Comparison of ENCODE assay signal across 17 cellular contexts in the genomic region with DNA sequence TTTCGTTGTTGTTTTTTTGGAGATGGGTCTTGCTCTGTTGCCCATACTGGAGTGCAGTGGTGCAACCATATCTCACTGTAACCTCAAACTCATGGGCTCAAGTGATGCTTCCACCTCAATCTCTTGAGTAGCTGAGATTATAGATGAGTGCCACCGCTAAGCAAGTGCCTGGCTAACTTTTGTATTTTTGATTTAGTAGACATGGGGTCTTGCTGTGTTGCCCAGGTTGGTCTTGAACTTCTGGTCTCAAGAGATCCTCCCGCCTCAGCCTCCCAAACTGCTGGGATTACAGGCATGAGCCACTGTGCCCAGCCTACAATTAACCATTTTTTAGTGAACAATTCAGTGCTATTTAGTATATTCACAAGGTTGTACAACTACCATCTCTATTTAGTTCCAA. TPM values are rescaled to one million over a fixed set of nuclear protein-coding genes. Genes with fewer than 3 reads are reported as not detected.
DNase-seq lines count a peak whose midpoint lies in the region; ATAC-seq and TF ChIP-seq lines count a peak whose summit lies in the region.
"Had no signal": no experiment of that assay in that cellular context is flagged by ENCODE, and none has a peak within 500 bp of the region (broad histone marks: within the 10 kb centered on the region; RNA-seq: fewer than 3 reads in every experiment).

No MANE protein-coding gene starts in this region.

- peak overlapping the region in 6 of 11 experiments; percentile 66 to 90 (median 82); a peak in 11 of 22 replicates for H3K27ac ChIP-seq in BLaER1 treated with 17β-estradiol and CSF1 and Interleukin-3, amounts not matched to agents 10 nM and 100 nM
- H3K27ac ChIP-seq in CD8-positive, alpha-beta T cell (ENCODE audit: low read depth, low read length), result no peak overlapping the region
- peak overlapping the region; percentile 51 for H3K27ac ChIP-seq in naive thymus-derived CD4-positive, alpha-beta T cell (ENCODE audit: low read depth, low read length)
- no peak overlapping the region for H3K27ac ChIP-seq in ascending aorta
- H3K27ac ChIP-seq: SJSA1 had no signal

- peaks cover 74% of the 10 kb centered on the region for H3K36me3 Mint-ChIP-seq in CD8-positive, alpha-beta T cell
- peaks cover 72% of the 10 kb centered on the region for H3K36me3 Mint-ChIP-seq in activated T-helper 2 cell treated with anti-CD3 and anti-CD28 coated beads, Interferon-gamma antibody, Interleukin-2, Interleukin-4, amounts not matched to agents 10 μg/mL and 5 μg/mL and 100 μg/mL, durations not matched to agents 14 hours and 24 hours and 36 hours (ENCODE audit: low read depth)
- H3K36me3 Mint-ChIP-seq in naive thymus-derived CD4-positive, alpha-beta T cell, result peaks cover 9 to 66% (median 38%) of the 10 kb centered on the region in 5 donors

- CTCF ChIA-PET in CD8-positive, alpha-beta T cell (lab: Charles Lee), result interaction anchor here (2.2 kb wide), 1 partner anchor 40 kb away, joined by 10 read pairs; no protein-coding TSS in a partner anchor
- CTCF ChIA-PET in naive thymus-derived CD4-positive, alpha-beta T cell (lab: Charles Lee), result interaction anchor here (1.6 kb wide), 1 partner anchor 42 kb away, joined by 4 read pairs; a partner anchor contains a TSS

- peak overlapping the region; percentile 90 for H3K27ac Mint-ChIP-seq in CD8-positive, alpha-beta T cell
- peak overlapping the region; percentile 66 for H3K27ac Mint-ChIP-seq in activated T-helper 2 cell treated with anti-CD3 and anti-CD28 coated beads, Interferon-gamma antibody, Interleukin-2, Interleukin-4, amounts not matched to agents 10 μg/mL and 5 μg/mL and 100 μg/mL, durations not matched to agents 14 hours and 24 hours and 36 hours
- H3K27ac Mint-ChIP-seq in naive thymus-derived CD4-positive, alpha-beta T cell, result peak overlapping the region; percentile 55 to 94 (median 89)

- peaks cover 0 to 9% (median 0%) of the 10 kb centered on the region in 11 experiments; a peak in 2 of 22 replicates for H3K9me3 ChIP-seq in BLaER1 treated with 17β-estradiol and CSF1 and Interleukin-3, amounts not matched to agents 10 nM and 100 nM (replicated peaks in 1 of 11)
- H3K9me3 ChIP-seq in CD8-positive, alpha-beta T cell (ENCODE audit: low read length), result no peaks in the 10 kb centered on the region
- no peaks in the 10 kb centered on the region for H3K9me3 ChIP-seq in naive thymus-derived CD4-positive, alpha-beta T cell (ENCODE audit: control insufficient read depth in 2 of 3, low read length in 3 of 3)
- no peaks in the 10 kb centered on the region for H3K9me3 ChIP-seq in ascending aorta
- H3K9me3 ChIP-seq: left ventricle myocardium inferior, right atrium auricular region, SJSA1, vagina had no signal

- intact Hi-C loops in CD8-positive, alpha-beta T cell (cut with DNase I, micrococcal nuclease), result no loop called here
- intact Hi-C loops in activated T-helper 2 cell treated with anti-CD3 and anti-CD28 coated beads, Interferon-gamma antibody, Interleukin-2, Interleukin-4, amounts not matched to agents 10 μg/mL and 5 μg/mL and 100 μg/mL, durations not matched to agents 14 hours and 24 hours and 36 hours (cut with micrococcal nuclease), result loop anchor here (2.0 to 5.0 kb wide), 4 partner anchors 29 to 223 kb away; no protein-coding TSS in a partner anchor
- intact Hi-C loops in naive thymus-derived CD4-positive, alpha-beta T cell (cut with micrococcal nuclease), result loop anchor here in 1 of 2 donors (5.0 kb wide), 1 partner anchor 37 kb away; no protein-coding TSS in a partner anchor
- intact Hi-C loops in posterior vena cava (cut with DNase I), result no loop called here
- intact Hi-C loops in ascending aorta (cut with DNase I), result no loop called here

- H3K4me3 ChIP-seq in BLaER1 treated with 17β-estradiol and CSF1 and Interleukin-3, amounts not matched to agents 10 nM and 100 nM, result no peak overlapping the region; a peak in 1 of 20 replicates
- no peak overlapping the region for H3K4me3 ChIP-seq in CD8-positive, alpha-beta T cell (ENCODE audit: low read depth, low read length)
- H3K4me3 ChIP-seq in naive thymus-derived CD4-positive, alpha-beta T cell (ENCODE audit: low read length), result no peak overlapping the region
- H3K4me3 ChIP-seq in ascending aorta, result no peak overlapping the region
- H3K4me3 ChIP-seq: left ventricle myocardium inferior, right atrium auricular region, SJSA1, vagina had no signal

- peaks cover 0 to 35% (median 0%) of the 10 kb centered on the region in 11 experiments; a peak in 5 of 22 replicates for H3K36me3 ChIP-seq in BLaER1 treated with 17β-estradiol and CSF1 and Interleukin-3, amounts not matched to agents 10 nM and 100 nM
- no peaks in the 10 kb centered on the region for H3K36me3 ChIP-seq in CD8-positive, alpha-beta T cell (ENCODE audit: insufficient read depth, low read length)
- H3K36me3 ChIP-seq in naive thymus-derived CD4-positive, alpha-beta T cell (ENCODE audit: control insufficient read depth in 2 of 3, insufficient read depth in 3 of 3, low read length in 3 of 3), result peaks cover 0 to 7% (median 0%) of the 10 kb centered on the region in 3 experiments
- no peaks in the 10 kb centered on the region for H3K36me3 ChIP-seq in ascending aorta
- H3K36me3 ChIP-seq: left ventricle myocardium inferior, right atrium auricular region, SJSA1, vagina had no signal

- H3K4me3 Mint-ChIP-seq in CD8-positive, alpha-beta T cell, result peak overlapping the region; percentile 59
- peak overlapping the region; percentile 10 for H3K4me3 Mint-ChIP-seq in activated T-helper 2 cell treated with anti-CD3 and anti-CD28 coated beads, Interferon-gamma antibody, Interleukin-2, Interleukin-4, amounts not matched to agents 10 μg/mL and 5 μg/mL and 100 μg/mL, durations not matched to agents 14 hours and 24 hours and 36 hours (ENCODE audit: low read depth)
- H3K4me3 Mint-ChIP-seq in naive thymus-derived CD4-positive, alpha-beta T cell, result peak overlapping the region; percentile 35 to 78 (median 58)

- H3K27me3 ChIP-seq in BLaER1 treated with 17β-estradiol and CSF1 and Interleukin-3, amounts not matched to agents 10 nM and 100 nM, result no peaks in the 10 kb centered on the region
- no peaks in the 10 kb centered on the region for H3K27me3 ChIP-seq in CD8-positive, alpha-beta T cell (ENCODE audit: insufficient read depth, low read length)
- no peaks in the 10 kb centered on the region for H3K27me3 ChIP-seq in naive thymus-derived CD4-positive, alpha-beta T cell (ENCODE audit: control insufficient read depth in 2 of 2, insufficient read depth in 2 of 2, low read length in 2 of 2)
- H3K27me3 ChIP-seq in ascending aorta, result no peaks in the 10 kb centered on the region
- H3K27me3 ChIP-seq: right atrium auricular region, SJSA1, vagina had no signal

- H4K20me1 ChIP-seq in BLaER1 treated with 17β-estradiol and CSF1 and Interleukin-3, amounts not matched to agents 10 nM and 100 nM, result peaks cover 0 to 17% (median 0%) of the 10 kb centered on the region in 11 experiments; a peak in 2 of 22 replicates

- POLR2A ChIA-PET in CD8-positive, alpha-beta T cell (lab: Charles Lee), result interaction anchor here (0.6 to 2.5 kb wide), 6 partner anchors 11 to 40 kb away, joined by 3 to 13 read pairs (median 6); no protein-coding TSS in a partner anchor
- POLR2A ChIA-PET in naive thymus-derived CD4-positive, alpha-beta T cell (lab: Charles Lee), result interaction anchor here (0.7 to 1.7 kb wide), 2 partner anchors 40 to 49 kb away, joined by 3 to 18 read pairs; no protein-coding TSS in a partner anchor

- no peak for TF ChIP-seq CTCF in CD8-positive, alpha-beta T cell (IDR thresholded peaks at IDR 0.05)
- no peak for TF ChIP-seq CTCF in ascending aorta (IDR thresholded peaks at IDR 0.05)

- H3K27me3 Mint-ChIP-seq in CD8-positive, alpha-beta T cell (ENCODE audit: low read depth), result no peaks in the 10 kb centered on the region
- no peaks in the 10 kb centered on the region for H3K27me3 Mint-ChIP-seq in activated T-helper 2 cell treated with anti-CD3 and anti-CD28 coated beads, Interferon-gamma antibody, Interleukin-2, Interleukin-4, amounts not matched to agents 10 μg/mL and 5 μg/mL and 100 μg/mL, durations not matched to agents 14 hours and 24 hours and 36 hours (ENCODE audit: low read depth)
- H3K27me3 Mint-ChIP-seq in naive thymus-derived CD4-positive, alpha-beta T cell, result no peaks in the 10 kb centered on the region
- H3K27me3 Mint-ChIP-seq: brain had no signal

- no peak for ATAC-seq in CD8-positive, alpha-beta T cell
- no peak for ATAC-seq in naive thymus-derived CD4-positive, alpha-beta T cell

- H3K4me1 Mint-ChIP-seq in CD8-positive, alpha-beta T cell (ENCODE audit: low read depth), result peaks cover 82% of the 10 kb centered on the region
- H3K4me1 Mint-ChIP-seq in activated T-helper 2 cell treated with anti-CD3 and anti-CD28 coated beads, Interferon-gamma antibody, Interleukin-2, Interleukin-4, amounts not matched to agents 10 μg/mL and 5 μg/mL and 100 μg/mL, durations not matched to agents 14 hours and 24 hours and 36 hours (ENCODE audit: low read depth), result peaks cover 71% of the 10 kb centered on the region
- peaks cover 57 to 94% (median 88%) of the 10 kb centered on the region in 7 donors for H3K4me1 Mint-ChIP-seq in naive thymus-derived CD4-positive, alpha-beta T cell

- no peak for DNase-seq in CD8-positive, alpha-beta T cell
- DNase-seq in activated T-helper 2 cell treated with anti-CD3 and anti-CD28 coated beads, Interferon-gamma antibody, Interleukin-2, Interleukin-4, amounts not matched to agents 10 μg/mL and 5 μg/mL and 100 μg/mL, durations not matched to agents 14 hours and 24 hours and 36 hours (ENCODE audit: low spot score), result no peak
- no peak for DNase-seq in naive thymus-derived CD4-positive, alpha-beta T cell
- no peak for DNase-seq in SKM-1 (lab: John Stamatoyannopoulos, UW; ENCODE audit: unreplicated experiment)
- DNase-seq in posterior vena cava (ENCODE audit: low spot score), result no peak
- DNase-seq in ascending aorta (ENCODE audit: low spot score in 2 of 2), result no peak
- DNase-seq: DMS53; hippocampal formation; left ventricle myocardium inferior; NCI-H146; NCI-H446 treated with DMSO at 0.1 percent for 48 hours; stimulated activated CD8-positive, alpha-beta memory T cell treated with anti-CD3 and anti-CD28 coated beads, Interleukin-4, amount 100 ng/mL, for 48 hours had no signal

- H3K4me1 ChIP-seq in BLaER1 treated with 17β-estradiol and CSF1 and Interleukin-3, amounts not matched to agents 10 nM and 100 nM, result peaks cover 7 to 89% (median 52%) of the 10 kb centered on the region in 10 experiments
- H3K4me1 ChIP-seq in CD8-positive, alpha-beta T cell (ENCODE audit: insufficient read depth, low read length), result peaks cover 63% of the 10 kb centered on the region
- H3K4me1 ChIP-seq in naive thymus-derived CD4-positive, alpha-beta T cell (ENCODE audit: control insufficient read depth in 2 of 2, insufficient read depth in 2 of 2, low read length in 2 of 2), result peaks cover 37 to 38% of the 10 kb centered on the region in 2 donors
- no peaks in the 10 kb centered on the region for H3K4me1 ChIP-seq in ascending aorta
- H3K4me1 ChIP-seq: SJSA1 had no signal

- peak overlapping the region in 2 of 11 experiments; percentile 70 to 75; a peak in 2 of 22 replicates for H3K9ac ChIP-seq in BLaER1 treated with 17β-estradiol and CSF1 and Interleukin-3, amounts not matched to agents 10 nM and 100 nM

- H3K9me3 Mint-ChIP-seq in CD8-positive, alpha-beta T cell, result no peaks in the 10 kb centered on the region
- no peaks in the 10 kb centered on the region for H3K9me3 Mint-ChIP-seq in activated T-helper 2 cell treated with anti-CD3 and anti-CD28 coated beads, Interferon-gamma antibody, Interleukin-2, Interleukin-4, amounts not matched to agents 10 μg/mL and 5 μg/mL and 100 μg/mL, durations not matched to agents 14 hours and 24 hours and 36 hours
- H3K9me3 Mint-ChIP-seq in naive thymus-derived CD4-positive, alpha-beta T cell, result peaks cover 0 to 3% (median 0%) of the 10 kb centered on the region in 11 donors

- H3K4me2 ChIP-seq in BLaER1 treated with 17β-estradiol and CSF1 and Interleukin-3, amounts not matched to agents 10 nM and 100 nM, result peak overlapping the region in 7 of 11 experiments; percentile 43 to 93 (median 87); a peak in 12 of 22 replicates

RNA-seq across cellular contexts. Expression of a gene that starts 42.2 kb away (rescaled TPM):
- 10 to 100 TPM; 38.8 to 39.9 TPM for total RNA-seq in CD8-positive, alpha-beta T cell
- total RNA-seq in activated T-helper 2 cell treated with anti-CD3 and anti-CD28 coated beads, Interferon-gamma antibody, Interleukin-2, Interleukin-4, amounts not matched to agents 10 μg/mL and 5 μg/mL and 100 μg/mL, durations not matched to agents 14 hours and 24 hours and 36 hours, result 38.3 and 38.6 TPM in 2 replicates
- total RNA-seq in naive thymus-derived CD4-positive, alpha-beta T cell, result 10 to 100 TPM; 79.6 to 99.7 (median 87.0) TPM
- 10 to 100 TPM; 78.8 to 94.7 TPM for polyA plus RNA-seq in naive thymus-derived CD4-positive, alpha-beta T cell
- total RNA-seq in posterior vena cava (10 to 100 TPM; 20.3 to 24.2 TPM), ascending aorta (16.8 TPM)

Comparison
In these comparisons a context has a peak if more than half of its experiments do, and no peak if none do; other contexts are left out.
1. H3K27ac ChIP-seq: peak in BLaER1 treated with 17β-estradiol and CSF1 and Interleukin-3, amounts not matched to agents 10 nM and 100 nM (6 of 11) and naive thymus-derived CD4-positive, alpha-beta T cell (single experiment); none in CD8-positive, alpha-beta T cell (single experiment) and ascending aorta (0 of 2).
2. Peak in every context shown above with its lines, with median percentiles within 50 percentile points of each other: H3K27ac Mint-ChIP-seq and H3K4me3 Mint-ChIP-seq.